ENCODE assay signal across 10 cellular contexts in the genomic region with DNA sequence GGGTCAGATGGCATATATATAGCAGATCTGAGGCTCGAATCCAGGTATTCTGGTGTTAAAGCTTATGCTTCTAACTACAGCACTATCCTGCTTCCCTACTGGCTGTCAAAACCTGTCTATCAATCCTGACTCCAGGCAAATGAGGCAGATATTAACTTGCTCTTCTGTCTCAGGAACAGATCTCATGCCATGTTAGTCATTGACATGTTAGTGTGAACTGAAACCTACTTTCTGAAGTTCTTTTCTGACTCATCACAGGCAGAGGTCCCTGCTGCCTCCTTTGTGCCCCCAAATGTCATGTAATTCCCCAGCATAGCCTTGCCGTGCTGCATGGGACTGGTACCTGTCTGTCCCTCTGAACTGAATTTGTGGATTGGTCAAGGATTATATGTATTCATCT.
DNase-seq lines count a peak whose midpoint lies in the region; ATAC-seq and TF ChIP-seq lines count a peak whose summit lies in the region.
"Had no signal": no experiment of that assay in that cellular context is flagged by ENCODE, and none has a peak within 500 bp of the region (broad histone marks: within the 10 kb centered on the region; RNA-seq: fewer than 3 reads in every experiment).

No MANE protein-coding gene starts in this region.

- peaks cover 10% of the 10 kb centered on the region for H3K4me1 Mint-ChIP-seq in activated T-helper 17 cell treated with anti-CD3 and anti-CD28 coated beads, Interleukin-2, amount 50 U/mL, for 72 hours
- H3K4me1 Mint-ChIP-seq in stimulated activated naive B cell treated with anti-CD40 and anti-IgM and Interleukin-4, amounts not matched to agents 10 μg/mL and 1 μg/mL and 100 μg/mL, for 72 hours = peaks cover 26 to 50% of the 10 kb centered on the region in 2 donors
- H3K4me1 Mint-ChIP-seq in glutamatergic neuron (ENCODE audit: low read depth, unreplicated experiment) = peaks cover 9% of the 10 kb centered on the region

- peak in 1 of 2 donors; percentile 44 for DNase-seq in activated naive CD4-positive, alpha-beta T cell treated with anti-CD3 and anti-CD28 coated beads, Interleukin-2, amount 50 U/mL, for 72 hours (ENCODE audit: low spot score in 2 of 2)
- DNase-seq in activated naive CD4-positive, alpha-beta T cell treated with Interleukin-2 at 50 U/mL for 16 hours = no peak
- DNase-seq in stimulated activated naive B cell treated with anti-CD40 and anti-IgM and Interleukin-4, amounts not matched to agents 10 μg/mL and 1 μg/mL and 100 μg/mL, for 72 hours = peak; percentile 13
- DNase-seq in NCI-H510A (lab: John Stamatoyannopoulos, UW) = no peak
- DNase-seq in glutamatergic neuron = no peak
- DNase-seq in cerebellum (ENCODE audit: low spot score) = no peak
- DNase-seq: SIG-M5, uterus had no signal

- ATAC-seq in activated naive CD4-positive, alpha-beta T cell treated with anti-CD3 and anti-CD28 coated beads, Interleukin-2, amount 50 U/mL, for 72 hours = peak; percentile 87 to 97
- peak; percentile 76 for ATAC-seq in HG02938 (IDR thresholded peaks at IDR 0.05; ENCODE audit: unreplicated experiment)
- ATAC-seq in activated T-helper 17 cell treated with anti-CD3 and anti-CD28 coated beads, Interleukin-2, amount 50 U/mL, for 72 hours (replicated peaks) = peak; percentile 89
- peak; percentile 92 to 93 for ATAC-seq in stimulated activated naive B cell treated with anti-CD40 and anti-IgM and Interleukin-4, amounts not matched to agents 10 μg/mL and 1 μg/mL and 100 μg/mL, for 72 hours (replicated peaks)

- H3K27me3 Mint-ChIP-seq in activated T-helper 17 cell treated with anti-CD3 and anti-CD28 coated beads, Interleukin-2, amount 50 U/mL, for 72 hours = peaks cover 5% of the 10 kb centered on the region
- peaks cover 8 to 13% of the 10 kb centered on the region in 2 donors for H3K27me3 Mint-ChIP-seq in stimulated activated naive B cell treated with anti-CD40 and anti-IgM and Interleukin-4, amounts not matched to agents 10 μg/mL and 1 μg/mL and 100 μg/mL, for 72 hours
- peaks cover 6% of the 10 kb centered on the region for H3K27me3 Mint-ChIP-seq in glutamatergic neuron (ENCODE audit: unreplicated experiment)

- no peaks in the 10 kb centered on the region for H3K36me3 Mint-ChIP-seq in activated naive CD4-positive, alpha-beta T cell treated with anti-CD3 and anti-CD28 coated beads, Interleukin-2, amount 50 U/mL, for 72 hours
- H3K36me3 Mint-ChIP-seq in activated T-helper 17 cell treated with anti-CD3 and anti-CD28 coated beads, Interleukin-2, amount 50 U/mL, for 72 hours (ENCODE audit: low read depth) = no peaks in the 10 kb centered on the region
- H3K36me3 Mint-ChIP-seq in stimulated activated naive B cell treated with anti-CD40 and anti-IgM and Interleukin-4, amounts not matched to agents 10 μg/mL and 1 μg/mL and 100 μg/mL, for 72 hours = peaks cover 5 to 9% of the 10 kb centered on the region in 2 donors
- H3K36me3 Mint-ChIP-seq in glutamatergic neuron (ENCODE audit: unreplicated experiment) = no peaks in the 10 kb centered on the region

- H3K27ac Mint-ChIP-seq in activated naive CD4-positive, alpha-beta T cell treated with anti-CD3 and anti-CD28 coated beads, Interleukin-2, amount 50 U/mL, for 72 hours = peak overlapping the region in 1 of 2 donors; percentile 5
- peak overlapping the region; percentile 39 for H3K27ac Mint-ChIP-seq in activated T-helper 17 cell treated with anti-CD3 and anti-CD28 coated beads, Interleukin-2, amount 50 U/mL, for 72 hours
- peak overlapping the region; percentile 33 for H3K27ac Mint-ChIP-seq in stimulated activated naive B cell treated with anti-CD40 and anti-IgM and Interleukin-4, amounts not matched to agents 10 μg/mL and 1 μg/mL and 100 μg/mL, for 72 hours
- H3K27ac Mint-ChIP-seq in glutamatergic neuron (ENCODE audit: unreplicated experiment) = no peak overlapping the region

- no peak for TF ChIP-seq CTCF in glutamatergic neuron (IDR thresholded peaks at IDR 0.05; ENCODE audit: partially characterized antibody, unreplicated experiment)

- H3K9me3 Mint-ChIP-seq in activated naive CD4-positive, alpha-beta T cell treated with anti-CD3 and anti-CD28 coated beads, Interleukin-2, amount 50 U/mL, for 72 hours = peaks cover 0 to 12% of the 10 kb centered on the region in 2 donors
- H3K9me3 Mint-ChIP-seq in activated T-helper 17 cell treated with anti-CD3 and anti-CD28 coated beads, Interleukin-2, amount 50 U/mL, for 72 hours = no peaks in the 10 kb centered on the region
- peaks cover 0 to 4% of the 10 kb centered on the region in 2 donors for H3K9me3 Mint-ChIP-seq in stimulated activated naive B cell treated with anti-CD40 and anti-IgM and Interleukin-4, amounts not matched to agents 10 μg/mL and 1 μg/mL and 100 μg/mL, for 72 hours
- peaks cover 5% of the 10 kb centered on the region for H3K9me3 Mint-ChIP-seq in glutamatergic neuron (ENCODE audit: unreplicated experiment)

- H3K4me3 Mint-ChIP-seq in activated T-helper 17 cell treated with anti-CD3 and anti-CD28 coated beads, Interleukin-2, amount 50 U/mL, for 72 hours = no peak overlapping the region
- H3K4me3 Mint-ChIP-seq in stimulated activated naive B cell treated with anti-CD40 and anti-IgM and Interleukin-4, amounts not matched to agents 10 μg/mL and 1 μg/mL and 100 μg/mL, for 72 hours = no peak overlapping the region
- H3K4me3 Mint-ChIP-seq in glutamatergic neuron (ENCODE audit: unreplicated experiment) = no peak overlapping the region
